Comparison of ENCODE assay signal across 14 cellular contexts in the genomic region with DNA sequence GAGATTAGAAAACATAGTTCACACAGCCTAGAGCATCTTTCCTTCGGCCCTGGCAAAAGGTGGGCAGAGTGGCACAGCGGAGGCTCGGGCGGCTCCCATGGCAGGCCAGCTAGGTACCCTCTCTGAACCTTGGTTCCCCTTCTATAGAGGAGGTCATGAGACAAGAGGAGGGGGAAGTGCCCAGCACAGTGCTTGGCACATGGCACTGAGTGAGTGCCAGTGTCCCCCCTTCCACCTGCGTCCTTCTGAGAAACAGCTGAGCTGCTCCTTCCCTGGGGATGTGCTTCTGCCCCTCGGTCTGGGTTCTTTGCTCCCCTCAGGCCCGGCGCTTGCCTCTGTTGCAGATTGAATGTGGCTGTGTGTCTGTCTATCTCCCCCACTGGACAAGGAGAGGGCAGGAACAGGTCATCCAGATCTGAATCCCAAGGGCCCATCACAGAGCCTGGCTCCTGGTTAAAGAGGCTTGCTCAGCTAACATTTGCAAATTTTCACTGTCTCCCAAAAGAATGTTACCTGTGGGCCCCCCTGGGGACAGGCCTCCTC.
DNase-seq lines count a peak whose midpoint lies in the region; ATAC-seq and TF ChIP-seq lines count a peak whose summit lies in the region.
"Had no signal": no experiment of that assay in that cellular context is flagged by ENCODE, and none has a peak within 500 bp of the region (broad histone marks: within the 10 kb centered on the region; RNA-seq: fewer than 3 reads in every experiment).

No MANE protein-coding gene starts in this region.

- peak overlapping the region; percentile 91; the same call in 1 of the 2 replicates for H2AFZ ChIP-seq in PC-9

- H3K36me3 ChIP-seq in BLaER1 treated with 17β-estradiol and CSF1 and Interleukin-3, amounts not matched to agents 10 nM and 100 nM = no peaks in the 10 kb centered on the region
- H3K36me3 ChIP-seq in PC-9 (ENCODE audit: low read depth) = no peaks in the 10 kb centered on the region
- no peaks in the 10 kb centered on the region for H3K36me3 ChIP-seq in rectal smooth muscle tissue (ENCODE audit: control insufficient read depth, insufficient read depth, low read length)
- no peaks in the 10 kb centered on the region for H3K36me3 ChIP-seq in Caco-2 (ENCODE audit: control insufficient read depth, insufficient read depth, low read length)

- peak overlapping the region; percentile 63 for H3K4me3 Mint-ChIP-seq in glutamatergic neuron (ENCODE audit: unreplicated experiment)
- H3K4me3 Mint-ChIP-seq in activated CD8-positive, alpha-beta T cell treated with anti-CD3 and anti-CD28 coated beads, Interleukin-2, amount 10 ng/mL, durations not matched to agents 7 days and 5 days = no peak overlapping the region
- H3K4me3 Mint-ChIP-seq in Caco-2 (ENCODE audit: unreplicated experiment) = no peak overlapping the region
- H3K4me3 Mint-ChIP-seq: activated naive CD4-positive, alpha-beta T cell treated with anti-CD3 and anti-CD28 coated beads, Interleukin-2, amount 10 ng/mL, durations not matched to agents 7 days and 5 days; CD4-positive, alpha-beta memory T cell had no signal

- no peak for TF ChIP-seq CTCF in PC-9 (conservative IDR thresholded peaks at IDR 0.05)
- TF ChIP-seq CTCF in glutamatergic neuron (IDR thresholded peaks at IDR 0.05; ENCODE audit: partially characterized antibody, unreplicated experiment) = no peak
- TF ChIP-seq CTCF in Caco-2 (IDR thresholded peaks at IDR 0.05; ENCODE audit: insufficient read depth in 1 of 2, low read depth in 1 of 2, low read length in 1 of 2, severe bottlenecking in 1 of 2, unreplicated experiment in 1 of 2) = no peak

- no TSS peak for BruUV-seq in PC-9 (replicated peaks; lab: Mats Ljungman, UMichigan)
- no TSS peak for BruUV-seq in Caco-2 (replicated peaks; lab: Mats Ljungman, UMichigan)

- no peaks in the 10 kb centered on the region for H3F3A ChIP-seq in PC-9 (ENCODE audit: insufficient read depth, low read depth)

- H3K9me3 ChIP-seq in BLaER1 treated with 17β-estradiol and CSF1 and Interleukin-3, amounts not matched to agents 10 nM and 100 nM (replicated peaks in 1 of 11) = peaks cover 0 to 12% (median 8%) of the 10 kb centered on the region in 11 experiments; a peak in 12 of 22 replicates
- H3K9me3 ChIP-seq in PC-9 (ENCODE audit: insufficient read depth, low read depth) = no peaks in the 10 kb centered on the region
- H3K9me3 ChIP-seq in Caco-2 = no peaks in the 10 kb centered on the region

- H3K27ac Mint-ChIP-seq in glutamatergic neuron (ENCODE audit: unreplicated experiment) (peak overlapping the region; percentile 90), Caco-2 (ENCODE audit: unreplicated experiment) (no peak overlapping the region)
- H3K27ac Mint-ChIP-seq in activated CD8-positive, alpha-beta T cell treated with anti-CD3 and anti-CD28 coated beads, Interleukin-2, amount 10 ng/mL, durations not matched to agents 7 days and 5 days = no peak overlapping the region
- H3K27ac Mint-ChIP-seq in activated naive CD4-positive, alpha-beta T cell treated with anti-CD3 and anti-CD28 coated beads, Interleukin-2, amount 50 U/mL, for 72 hours = no peak overlapping the region
- H3K27ac Mint-ChIP-seq: activated naive CD4-positive, alpha-beta T cell treated with anti-CD3 and anti-CD28 coated beads, Interleukin-2, amount 10 ng/mL, durations not matched to agents 7 days and 5 days; CD4-positive, alpha-beta memory T cell had no signal

- no peak overlapping the region for H3K4me3 ChIP-seq in BLaER1 treated with 17β-estradiol and CSF1 and Interleukin-3, amounts not matched to agents 10 nM and 100 nM
- H3K4me3 ChIP-seq in PC-9 (peak overlapping the region; percentile 61; the same call in 1 of the 2 replicates), rectal smooth muscle tissue (ENCODE audit: low read length) (peak overlapping the region; percentile 34), Caco-2 (ENCODE audit: low read depth, low read length) (no peak overlapping the region)

- H3K4me1 Mint-ChIP-seq in glutamatergic neuron (ENCODE audit: low read depth, unreplicated experiment) (peaks cover 30% of the 10 kb centered on the region), Caco-2 (ENCODE audit: low read depth, unreplicated experiment) (no peaks in the 10 kb centered on the region)
- peaks cover 5% of the 10 kb centered on the region for H3K4me1 Mint-ChIP-seq in activated CD8-positive, alpha-beta T cell treated with anti-CD3 and anti-CD28 coated beads, Interleukin-2, amount 10 ng/mL, durations not matched to agents 7 days and 5 days (ENCODE audit: low read depth)
- H3K4me1 Mint-ChIP-seq: activated naive CD4-positive, alpha-beta T cell treated with anti-CD3 and anti-CD28 coated beads, Interleukin-2, amount 10 ng/mL, durations not matched to agents 7 days and 5 days had no signal

- peaks cover 44 to 78% (median 77%) of the 10 kb centered on the region in 11 experiments for H3K27me3 ChIP-seq in BLaER1 treated with 17β-estradiol and CSF1 and Interleukin-3, amounts not matched to agents 10 nM and 100 nM
- no peaks in the 10 kb centered on the region for H3K27me3 ChIP-seq in PC-9 (ENCODE audit: insufficient read depth, low read depth)
- H3K27me3 ChIP-seq in rectal smooth muscle tissue (ENCODE audit: control insufficient read depth, insufficient read depth, low read length) = peaks cover 3% of the 10 kb centered on the region
- H3K27me3 ChIP-seq in Caco-2 (replicated peaks; ENCODE audit: control insufficient read depth, insufficient read depth, low read length) = no peaks in the 10 kb centered on the region

- POLR2A ChIA-PET in PC-9 (lab: Charles Lee; ENCODE audit: unreplicated experiment) = interaction anchor here (0.6 kb wide), 1 partner anchor 22 kb away, joined by 3 read pairs; no protein-coding TSS in a partner anchor
- POLR2A ChIA-PET in activated CD8-positive, alpha-beta T cell treated with anti-CD3 and anti-CD28 coated beads, Interleukin-2, amount 10 ng/mL, durations not matched to agents 7 days and 5 days (lab: Charles Lee) = interaction anchor here (0.6 kb wide), 1 partner anchor 294 kb away, joined by 4 read pairs; no protein-coding TSS in a partner anchor
- POLR2A ChIA-PET in Caco-2 (lab: Charles Lee) = no interaction called here

- H3K4me2 ChIP-seq in BLaER1 treated with 17β-estradiol and CSF1 and Interleukin-3, amounts not matched to agents 10 nM and 100 nM = peak overlapping the region in 10 of 11 experiments; percentile 40 to 80 (median 56); a peak in 20 of 22 replicates
- peak overlapping the region; percentile 100 for H3K4me2 ChIP-seq in PC-9

- peaks cover 0 to 23% (median 7%) of the 10 kb centered on the region in 11 experiments; a peak in 7 of 22 replicates for H4K20me1 ChIP-seq in BLaER1 treated with 17β-estradiol and CSF1 and Interleukin-3, amounts not matched to agents 10 nM and 100 nM
- no peaks in the 10 kb centered on the region for H4K20me1 ChIP-seq in PC-9 (ENCODE audit: insufficient read depth)

- DNase-seq in PC-9 = no peak
- peak; percentile 24 for DNase-seq in glutamatergic neuron
- no peak for DNase-seq in activated CD8-positive, alpha-beta T cell treated with anti-CD3 and anti-CD28 coated beads, Interleukin-2, amount 10 ng/mL, durations not matched to agents 7 days and 5 days
- no peak for DNase-seq in activated naive CD4-positive, alpha-beta T cell treated with anti-CD3 and anti-CD28 coated beads, Interleukin-2, amount 50 U/mL, for 72 hours (ENCODE audit: low spot score in 2 of 2)
- DNase-seq in MV-4-11 (lab: John Stamatoyannopoulos, UW) = no peak
- no peak for DNase-seq in Caco-2
- DNase-seq: activated CD4-positive, alpha-beta T cell treated with anti-CD3 and anti-CD28 coated beads, Interleukin-2, amount 50 U/mL, for 48 hours; activated naive CD4-positive, alpha-beta T cell treated with anti-CD3 and anti-CD28 coated beads, Interleukin-2, amount 10 ng/mL, durations not matched to agents 7 days and 5 days; CD4-positive, alpha-beta memory T cell; stimulated activated naive CD8-positive, alpha-beta T cell treated with anti-CD3 and anti-CD28 coated beads, Interleukin-15, Interleukin-2, amounts not matched to agents 100 U/mL and 50 U/mL, for 24 hours; T1000 had no signal

- peaks cover 11 to 17% (median 16%) of the 10 kb centered on the region in 10 experiments for H3K4me1 ChIP-seq in BLaER1 treated with 17β-estradiol and CSF1 and Interleukin-3, amounts not matched to agents 10 nM and 100 nM
- H3K4me1 ChIP-seq in PC-9 (replicated peaks; ENCODE audit: insufficient read depth) (0 out of 2 replicates have a peak, but pooled peaks cover 5% of the 10 kb centered on the region), rectal smooth muscle tissue (ENCODE audit: control insufficient read depth, insufficient read depth, low read length) (peaks cover 11% of the 10 kb centered on the region), Caco-2 (no peaks in the 10 kb centered on the region)

- no peak overlapping the region for H3K27ac ChIP-seq in BLaER1 treated with 17β-estradiol and CSF1 and Interleukin-3, amounts not matched to agents 10 nM and 100 nM
- H3K27ac ChIP-seq in PC-9 (no peak overlapping the region), rectal smooth muscle tissue (ENCODE audit: low read depth, low read length) (peak overlapping the region; percentile 24)

- no peaks in the 10 kb centered on the region for H3K79me2 ChIP-seq in PC-9 (ENCODE audit: low read depth)

- H3K9ac ChIP-seq in BLaER1 treated with 17β-estradiol and CSF1 and Interleukin-3, amounts not matched to agents 10 nM and 100 nM = no peak overlapping the region
- no peak overlapping the region for H3K9ac ChIP-seq in rectal smooth muscle tissue (ENCODE audit: low read length)

- no peaks in the 10 kb centered on the region for H3K9me2 ChIP-seq in PC-9 (ENCODE audit: insufficient read depth)

- H3K9me3 Mint-ChIP-seq in glutamatergic neuron (ENCODE audit: unreplicated experiment) (peaks cover 21% of the 10 kb centered on the region), Caco-2 (ENCODE audit: unreplicated experiment) (no peaks in the 10 kb centered on the region)
- H3K9me3 Mint-ChIP-seq in activated CD8-positive, alpha-beta T cell treated with anti-CD3 and anti-CD28 coated beads, Interleukin-2, amount 10 ng/mL, durations not matched to agents 7 days and 5 days (ENCODE audit: insufficient read depth) = no peaks in the 10 kb centered on the region
- no peaks in the 10 kb centered on the region for H3K9me3 Mint-ChIP-seq in activated naive CD4-positive, alpha-beta T cell treated with anti-CD3 and anti-CD28 coated beads, Interleukin-2, amount 50 U/mL, for 72 hours
- H3K9me3 Mint-ChIP-seq: activated naive CD4-positive, alpha-beta T cell treated with anti-CD3 and anti-CD28 coated beads, Interleukin-2, amount 10 ng/mL, durations not matched to agents 7 days and 5 days; CD4-positive, alpha-beta memory T cell had no signal

- CTCF ChIA-PET in PC-9 (lab: Charles Lee) = no interaction called here
- CTCF ChIA-PET in activated CD8-positive, alpha-beta T cell treated with anti-CD3 and anti-CD28 coated beads, Interleukin-2, amount 10 ng/mL, durations not matched to agents 7 days and 5 days (lab: Charles Lee) = interaction anchor here (1.0 kb wide), 1 partner anchor 368 kb away, joined by 3 read pairs; no protein-coding TSS in a partner anchor
- CTCF ChIA-PET in Caco-2 (lab: Charles Lee) = interaction anchor here (0.6 kb wide), 1 partner anchor 59 kb away, joined by 9 read pairs; no protein-coding TSS in a partner anchor

- intact Hi-C loops in PC-9 (cut with micrococcal nuclease; ENCODE audit: unreplicated experiment) = no loop called here
- intact Hi-C loops in Caco-2 (cut with micrococcal nuclease; ENCODE audit: unreplicated experiment) = no loop called here

- no peak for ATAC-seq in activated CD8-positive, alpha-beta T cell treated with anti-CD3 and anti-CD28 coated beads, Interleukin-2, amount 10 ng/mL, durations not matched to agents 7 days and 5 days
- ATAC-seq in activated naive CD4-positive, alpha-beta T cell treated with anti-CD3 and anti-CD28 coated beads, Interleukin-2, amount 50 U/mL, for 72 hours = no peak

- peaks cover 19% of the 10 kb centered on the region for H3K27me3 Mint-ChIP-seq in glutamatergic neuron (ENCODE audit: unreplicated experiment)
- H3K27me3 Mint-ChIP-seq in activated CD8-positive, alpha-beta T cell treated with anti-CD3 and anti-CD28 coated beads, Interleukin-2, amount 10 ng/mL, durations not matched to agents 7 days and 5 days (ENCODE audit: low read depth) = peaks cover 44% of the 10 kb centered on the region
- H3K27me3 Mint-ChIP-seq in Caco-2 (ENCODE audit: insufficient read depth, unreplicated experiment) = no peaks in the 10 kb centered on the region

- H3K36me3 Mint-ChIP-seq in glutamatergic neuron (ENCODE audit: unreplicated experiment) (peaks cover 4% of the 10 kb centered on the region), Caco-2 (ENCODE audit: insufficient read depth, unreplicated experiment) (no peaks in the 10 kb centered on the region)
- no peaks in the 10 kb centered on the region for H3K36me3 Mint-ChIP-seq in activated CD8-positive, alpha-beta T cell treated with anti-CD3 and anti-CD28 coated beads, Interleukin-2, amount 10 ng/mL, durations not matched to agents 7 days and 5 days (ENCODE audit: low read depth)
- H3K36me3 Mint-ChIP-seq in activated naive CD4-positive, alpha-beta T cell treated with anti-CD3 and anti-CD28 coated beads, Interleukin-2, amount 50 U/mL, for 72 hours = no peaks in the 10 kb centered on the region
- H3K36me3 Mint-ChIP-seq: activated naive CD4-positive, alpha-beta T cell treated with anti-CD3 and anti-CD28 coated beads, Interleukin-2, amount 10 ng/mL, durations not matched to agents 7 days and 5 days; CD4-positive, alpha-beta memory T cell; IgD-negative memory B cell had no signal

Comparison
In these comparisons a context has a peak if more than half of its experiments do, and no peak if none do; other contexts are left out.
1. H3K4me3 ChIP-seq: peak in PC-9 (single experiment) and rectal smooth muscle tissue (single experiment); none in BLaER1 treated with 17β-estradiol and CSF1 and Interleukin-3, amounts not matched to agents 10 nM and 100 nM (0 of 10) and Caco-2 (single experiment).